11 cellular contexts compared by ENCODE assay signal in the genomic region with DNA sequence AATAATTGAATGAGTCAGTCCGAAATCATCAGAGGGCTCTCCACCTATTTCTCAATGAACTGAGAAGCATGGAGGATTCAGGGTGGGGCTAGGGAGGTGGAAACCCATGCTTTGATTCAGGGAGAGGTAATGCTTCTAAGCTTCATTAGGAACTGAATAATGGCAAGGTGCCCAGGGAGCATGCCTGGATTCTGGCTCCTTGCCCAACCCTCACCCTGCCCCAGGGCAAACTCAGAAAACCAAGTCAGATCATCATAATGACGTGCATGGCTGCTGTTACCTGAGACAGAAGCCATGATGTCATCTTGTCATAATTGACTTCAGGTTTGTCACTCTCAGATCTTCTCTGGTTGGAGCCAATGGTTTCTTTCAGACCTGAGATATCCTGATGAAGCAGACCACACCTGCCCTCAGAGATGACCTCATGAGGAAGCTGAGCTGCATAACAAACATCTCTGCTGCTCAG.
DNase-seq lines count a peak whose midpoint lies in the region; ATAC-seq, FAIRE-seq and TF ChIP-seq lines count a peak whose summit lies in the region.
"Had no signal": no experiment of that assay in that cellular context is flagged by ENCODE, and none has a peak within 500 bp of the region (broad histone marks: within the 10 kb centered on the region; RNA-seq: fewer than 3 reads in every experiment).

No MANE protein-coding gene starts in this region.

- H3K4me3 ChIP-seq in pancreas: no peak overlapping the region
- H3K4me3 ChIP-seq: uterus had no signal

- ATAC-seq in pancreas (peak in 3 of 4 donors; percentile 26 to 55 (median 34)), HG02885 (IDR thresholded peaks at IDR 0.05; ENCODE audit: poor library complexity, unreplicated experiment) (no peak), GM19035 (IDR thresholded peaks at IDR 0.05; ENCODE audit: unreplicated experiment) (no peak)

- H3K27me3 ChIP-seq in pancreas: no peaks in the 10 kb centered on the region
- H3K27me3 ChIP-seq: uterus had no signal

- no peaks in the 10 kb centered on the region for H3K9me3 ChIP-seq in pancreas
- H3K9me3 ChIP-seq: uterus had no signal

- no peak for FAIRE-seq in pancreas (lab: Jason Lieb, UNC)

- no peaks in the 10 kb centered on the region for H3K4me1 ChIP-seq in pancreas
- H3K4me1 ChIP-seq: uterus had no signal

- no peaks in the 10 kb centered on the region for H3K36me3 ChIP-seq in pancreas
- H3K36me3 ChIP-seq: uterus had no signal

- H3K27ac ChIP-seq in pancreas: no peak overlapping the region
- H3K27ac ChIP-seq: 22Rv1, uterus had no signal

- intact Hi-C loops in pancreas (cut with DNase I): no loop called here

- WGBS in pancreas, 2 donors: 40 to 51% methylated on average over 2 of the region's 2 CpGs

- peak; percentile 63 for DNase-seq in DMS 273 (lab: John Stamatoyannopoulos, UW; ENCODE audit: unreplicated experiment)
- DNase-seq in DMS 273 treated with DMSO at 0.1 percent for 48 hours (lab: John Stamatoyannopoulos, UW): no peak
- DNase-seq in NCI-H146 treated with DMSO at 0.1 percent for 48 hours (lab: John Stamatoyannopoulos, UW; ENCODE audit: unreplicated experiment): peak; percentile 59
- peak; percentile 53 for DNase-seq in astrocyte of the hippocampus (ENCODE audit: low read depth, low spot score)
- peak in 1 of 6 donors; percentile 30 for DNase-seq in pancreas
- DNase-seq in HuH-7 (ENCODE audit: low spot score): no peak
- DNase-seq: head of caudate nucleus, uterus had no signal

- TF ChIP-seq CTCF in pancreas (IDR thresholded peaks at IDR 0.05): no peak

Comparison
In these comparisons a context has a peak if more than half of its experiments do, and no peak if none do; other contexts are left out.
1. DNase-seq: peak in DMS 273 (single experiment), NCI-H146 treated with DMSO at 0.1 percent for 48 hours (single experiment) and astrocyte of the hippocampus (single experiment); none in DMS 273 treated with DMSO at 0.1 percent for 48 hours (single experiment) and HuH-7 (single experiment).
2. ATAC-seq: peak in pancreas (3 of 4); none in HG02885 (single experiment) and GM19035 (single experiment).